Comparison of ENCODE assay signal across 8 cellular contexts in genomic region chr19:1269065-1269477, GRCh38. TPM values are rescaled to one million over a fixed set of nuclear protein-coding genes. Genes with fewer than 3 reads are reported as not detected.
DNase-seq lines count a peak whose midpoint lies in the region; ATAC-seq and TF ChIP-seq lines count a peak whose summit lies in the region.

CIRBP (plus strand) TSS chr19:1269332; CDS start chr19:1270934, 1,602 bp downstream.

- H3K4me2 ChIP-seq in Loucy (ENCODE audit: low read depth, low read length, poor library complexity, severe bottlenecking): peak within 1 kb of the TSS; percentile 100
- peak within 1 kb of the TSS; percentile 99 for H3K4me2 ChIP-seq in fibroblast of lung (ENCODE audit: extremely low read depth, insufficient read depth, low read length)

- peaks cover 54% of the 10 kb centered on the region for H3K36me3 Mint-ChIP-seq in activated T-helper 17 cell treated with anti-CD3 and anti-CD28 coated beads, Interleukin-2, amount 50 U/mL, for 72 hours (ENCODE audit: low read depth)
- peaks cover 7% of the 10 kb centered on the region for H3K36me3 Mint-ChIP-seq in natural killer cell

- no peaks in the 10 kb centered on the region for H3K9me2 ChIP-seq in Loucy (replicated peaks; ENCODE audit: low read depth, low read length)

- H3K9me3 ChIP-seq in Loucy (ENCODE audit: insufficient read depth, low read depth, low read length) (no peaks in the 10 kb centered on the region), RWPE2 (ENCODE audit: severe bottlenecking) (no peaks in the 10 kb centered on the region), fibroblast of lung (ENCODE audit: control insufficient read depth, insufficient read depth, low read depth, low read length) (no peaks in the 10 kb centered on the region)

- no peaks in the 10 kb centered on the region for H3K27me3 Mint-ChIP-seq in activated T-helper 17 cell treated with anti-CD3 and anti-CD28 coated beads, Interleukin-2, amount 50 U/mL, for 72 hours
- H3K27me3 Mint-ChIP-seq in natural killer cell (ENCODE audit: low read depth in 2 of 2): no peaks in the 10 kb centered on the region

- peak; percentile 99 for DNase-seq in Daoy (ENCODE audit: low read depth)
- peak; percentile 97 for DNase-seq in GOT3 (lab: John Stamatoyannopoulos, UW)
- DNase-seq in RWPE2 (ENCODE audit: low spot score): peak; percentile 98
- DNase-seq in fibroblast of lung (ENCODE audit: low read depth in 2 of 2): peak; percentile 98 to 99
- peak; percentile 100 for DNase-seq in natural killer cell
- DNase-seq in stimulated activated naive CD4-positive, alpha-beta T cell (lab: John Stamatoyannopoulos, UW): peak; percentile 95 to 99 (median 96)

- H3K27ac ChIP-seq in RWPE2 (ENCODE audit: poor library complexity, severe bottlenecking): peak within 1 kb of the TSS; percentile 97
- H3K27ac ChIP-seq in fibroblast of lung (ENCODE audit: insufficient read depth, low read length): peak within 1 kb of the TSS; percentile 98

- H3K4me1 Mint-ChIP-seq in activated T-helper 17 cell treated with anti-CD3 and anti-CD28 coated beads, Interleukin-2, amount 50 U/mL, for 72 hours: peaks cover 37% of the 10 kb centered on the region
- H3K4me1 Mint-ChIP-seq in natural killer cell: peaks cover 57 to 72% of the 10 kb centered on the region in 2 donors

- peaks cover 45% of the 10 kb centered on the region for H4K20me1 ChIP-seq in Loucy (ENCODE audit: insufficient read depth, low read length, poor library complexity, severe bottlenecking)
- no peaks in the 10 kb centered on the region for H4K20me1 ChIP-seq in fibroblast of lung (ENCODE audit: control insufficient read depth, extremely low read depth, insufficient read depth, low read length)

- H3K4me1 ChIP-seq in Loucy (ENCODE audit: insufficient read depth, low read length, poor library complexity, severe bottlenecking): peaks cover 46% of the 10 kb centered on the region
- peaks cover 9% of the 10 kb centered on the region for H3K4me1 ChIP-seq in RWPE2 (ENCODE audit: insufficient read depth, poor library complexity, severe bottlenecking)
- peaks cover 44% of the 10 kb centered on the region for H3K4me1 ChIP-seq in fibroblast of lung (ENCODE audit: control insufficient read depth, extremely low read depth, insufficient read depth, low read length)

- H3K27ac Mint-ChIP-seq in activated T-helper 17 cell treated with anti-CD3 and anti-CD28 coated beads, Interleukin-2, amount 50 U/mL, for 72 hours: peak within 1 kb of the TSS; percentile 91
- H3K27ac Mint-ChIP-seq in natural killer cell: peak within 1 kb of the TSS; percentile 94 to 97

- H3F3A ChIP-seq in Loucy (ENCODE audit: low read depth): peaks cover 12% of the 10 kb centered on the region

- peak within 1 kb of the TSS; percentile 87 for H3K4me3 Mint-ChIP-seq in activated T-helper 17 cell treated with anti-CD3 and anti-CD28 coated beads, Interleukin-2, amount 50 U/mL, for 72 hours
- peak within 1 kb of the TSS; percentile 94 for H3K4me3 Mint-ChIP-seq in natural killer cell

- ATAC-seq in RWPE2 (ENCODE audit: low read depth): peak; percentile 57
- peak; percentile 85 for ATAC-seq in activated T-helper 17 cell treated with anti-CD3 and anti-CD28 coated beads, Interleukin-2, amount 50 U/mL, for 72 hours (replicated peaks)
- ATAC-seq in natural killer cell: peak; percentile 79 to 94 (median 82)

- intact Hi-C loops in natural killer cell (cut with micrococcal nuclease): no loop called here

- peak within 1 kb of the TSS; percentile 94 for H3K4me3 ChIP-seq in Loucy (ENCODE audit: low read length, poor library complexity, severe bottlenecking)
- peak within 1 kb of the TSS; percentile 82 for H3K4me3 ChIP-seq in RWPE2 (ENCODE audit: severe bottlenecking)
- peak within 1 kb of the TSS; percentile 69 to 89 (median 81) for H3K4me3 ChIP-seq in fibroblast of lung (replicated peaks in 1 of 4; ENCODE audit: control extremely low read depth in 1 of 4, insufficient read depth in 1 of 4, low read depth in 3 of 4, low read length in 4 of 4)

- peak within 1 kb of the TSS; percentile 97 for H3K9ac ChIP-seq in Loucy (ENCODE audit: low read depth, low read length, poor library complexity, severe bottlenecking)
- H3K9ac ChIP-seq in fibroblast of lung (ENCODE audit: insufficient read depth, low read length): peak within 1 kb of the TSS; percentile 92

- H2AFZ ChIP-seq in Loucy (ENCODE audit: low read length) (no peak within 1 kb of the TSS), fibroblast of lung (ENCODE audit: low read length) (no peak within 1 kb of the TSS)

- TF ChIP-seq CTCF in Loucy (conservative IDR thresholded peaks at IDR 0.05; ENCODE audit: low read length): no peak
- no peak for TF ChIP-seq CTCF in RWPE2 (IDR thresholded peaks at IDR 0.05; ENCODE audit: poor library complexity, severe bottlenecking)
- no peak for TF ChIP-seq CTCF in fibroblast of lung (conservative IDR thresholded peaks at IDR 0.05 in 1 of 2, IDR thresholded peaks at IDR 0.05 in 1 of 2; ENCODE audit: low read depth in 1 of 2, low read length in 2 of 2)
- TF ChIP-seq CTCF in natural killer cell (IDR thresholded peaks at IDR 0.05): no peak

- H3K36me3 ChIP-seq in Loucy (ENCODE audit: insufficient read depth, low read length) (peaks cover 38% of the 10 kb centered on the region; the same call in 1 of the 2 replicates), RWPE2 (ENCODE audit: low read depth) (peaks cover 42% of the 10 kb centered on the region), fibroblast of lung (ENCODE audit: control insufficient read depth, insufficient read depth, low read length) (peaks cover 25% of the 10 kb centered on the region)

- no peaks in the 10 kb centered on the region for H3K9me3 Mint-ChIP-seq in activated T-helper 17 cell treated with anti-CD3 and anti-CD28 coated beads, Interleukin-2, amount 50 U/mL, for 72 hours
- no peaks in the 10 kb centered on the region for H3K9me3 Mint-ChIP-seq in natural killer cell

- H3K79me2 ChIP-seq in Loucy (ENCODE audit: insufficient read depth, low read length) (peaks cover 46% of the 10 kb centered on the region), fibroblast of lung (ENCODE audit: control insufficient read depth, insufficient read depth, low read length) (peaks cover 48% of the 10 kb centered on the region)

- H3K27me3 ChIP-seq in Loucy (ENCODE audit: insufficient read depth, low read length, poor library complexity, severe bottlenecking) (peaks cover 4% of the 10 kb centered on the region), RWPE2 (ENCODE audit: insufficient read depth, poor library complexity, severe bottlenecking) (no peaks in the 10 kb centered on the region), fibroblast of lung (ENCODE audit: control insufficient read depth, insufficient read depth, low read length) (no peaks in the 10 kb centered on the region)

RNA-seq across cellular contexts. Expression of gene CIRBP, which starts in this region (rescaled TPM):
- total RNA-seq in Daoy (2014; rRNA removed; shearing (Covaris generic)): 234 and 288 TPM in 2 replicates
- 100 to 1,000 TPM; 150 to 172 TPM for total RNA-seq in activated T-helper 17 cell treated with anti-CD3 and anti-CD28 coated beads, Interleukin-2, amount 50 U/mL, for 72 hours
- total RNA-seq in fibroblast of lung (104 and 110 TPM in 2 replicates), natural killer cell (100 to 1,000 TPM; 410 to 454 (median 440) TPM)
- 260 and 298 TPM in 2 replicates for polyA plus RNA-seq in fibroblast of lung
- polyA plus RNA-seq in fibroblast of lung (2012): 315 and 327 TPM in 2 replicates
- 45.9 and 74.1 TPM in 2 replicates for polyA minus RNA-seq in fibroblast of lung (ENCODE audit: low replicate concordance)

Comparison
In these comparisons a context has a peak if more than half of its experiments do, and no peak if none do; other contexts are left out.
1. Peak in every context shown above with its lines: DNase-seq, ATAC-seq, H3K4me3 ChIP-seq and H3K27ac ChIP-seq.